ENCODE assay signal across 21 cellular contexts in the genomic region with DNA sequence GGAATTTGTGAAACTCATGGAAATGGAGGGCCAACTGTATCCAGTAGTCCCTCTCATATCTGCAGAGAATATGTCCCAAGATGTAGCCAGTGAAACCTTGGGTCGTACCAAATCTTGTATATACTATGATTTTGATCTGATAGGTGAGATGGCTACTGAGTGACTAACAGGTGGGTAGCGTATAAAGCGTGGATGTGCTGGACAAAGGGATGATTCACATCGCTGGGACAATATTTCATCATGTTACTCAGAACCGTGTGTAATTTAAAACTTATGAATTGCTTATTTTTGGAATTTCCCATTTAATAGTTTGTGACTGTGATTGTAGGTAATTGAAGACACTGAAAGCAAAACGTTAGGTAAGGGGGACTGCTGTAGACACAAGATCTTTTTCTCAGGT.
"Had no signal": no experiment of that assay in that cellular context is flagged by ENCODE, and none has a peak within 500 bp of the region (broad histone marks: within the 10 kb centered on the region; RNA-seq: fewer than 3 reads in every experiment).

No MANE protein-coding gene starts in this region.

- DNase-seq: activated CD4-positive, alpha-beta T cell treated with anti-CD3 and anti-CD28 coated beads, Interleukin-2, amount 50 U/mL, for 4 hours; activated CD4-positive, CD25-positive, alpha-beta regulatory T cell treated with anti-CD3 and anti-CD28 coated beads, Interleukin-2, amount 50 U/mL, for 72 hours; activated CD8-positive, alpha-beta memory T cell treated with anti-CD3 and anti-CD28 coated beads, Interleukin-2, amount 10 ng/mL, durations not matched to agents 7 days and 5 days; activated effector memory CD4-positive, alpha-beta T cell treated with Interleukin-2 at 50 U/mL for 16 hours; activated T-cell treated with anti-CD3 and anti-CD28 coated beads, Interleukin-2, amount 50 U/mL, for 24 hours; aorta; colonic mucosa; effector CD4-positive, alpha-beta T cell; glutamatergic neuron; immature natural killer cell; left colon; mucosa of descending colon; naive thymus-derived CD8-positive, alpha-beta T cell; occipital lobe; right lobe of liver; stimulated activated CD4-positive, alpha-beta T cell treated with anti-CD3 and anti-CD28 coated beads, Interleukin-2, amount 100 ng/mL, for 24 hours; stimulated activated naive CD4-positive, alpha-beta T cell; substantia nigra; SW 1271 had no signal

- H3K36me3 ChIP-seq: colonic mucosa, prostate gland, right lobe of liver had no signal

- H3K27me3 ChIP-seq: colonic mucosa, right lobe of liver had no signal

- FAIRE-seq: endothelial cell of umbilical vein had no signal

- H3K4me1 ChIP-seq: colonic mucosa, prostate gland, right lobe of liver had no signal

- H3K9me3 ChIP-seq: colonic mucosa, mucosa of descending colon, prostate gland, right lobe of liver had no signal

- H3K27ac ChIP-seq: colonic mucosa, prostate gland, right lobe of liver had no signal

- H3K4me3 ChIP-seq: colonic mucosa, mucosa of descending colon, prostate gland, right lobe of liver had no signal

- ATAC-seq: activated CD8-positive, alpha-beta memory T cell treated with anti-CD3 and anti-CD28 coated beads, Interleukin-2, amount 10 ng/mL, durations not matched to agents 7 days and 5 days; left colon; mucosa of descending colon; naive thymus-derived CD8-positive, alpha-beta T cell; right lobe of liver had no signal
